ENCODE assay signal across 8 cellular contexts in genomic region chr12:9647825-9648700, GRCh38. TPM values are rescaled to one million over a fixed set of nuclear protein-coding genes. Genes with fewer than 3 reads are reported as not detected.
DNase-seq lines count a peak whose midpoint lies in the region; ATAC-seq and TF ChIP-seq lines count a peak whose summit lies in the region.

No MANE protein-coding gene starts in this region.

- peak overlapping the region; percentile 87 for H3K4me3 Mint-ChIP-seq in chondrocyte (ENCODE audit: unreplicated experiment)

- ATAC-seq in GM18868 (IDR thresholded peaks at IDR 0.05; ENCODE audit: unreplicated experiment) (peak; percentile 63), HG03097 (IDR thresholded peaks at IDR 0.05; ENCODE audit: low FRiP score, unreplicated experiment) (peak; percentile 61), left colon (peak; percentile 95)

- peak; percentile 88 for DNase-seq in AG08395 (ENCODE audit: low spot score)
- peak; percentile 86 for DNase-seq in NCI-H226
- peak; percentile 73 for DNase-seq in activated CD4-positive, alpha-beta T cell treated with anti-CD3 and anti-CD28 coated beads for 1 hour
- DNase-seq in chondrocyte (ENCODE audit: low spot score): no peak
- peak; percentile 85 to 86 for DNase-seq in left colon
- peak; percentile 92 for DNase-seq in stimulated activated CD4-positive, alpha-beta T cell treated with anti-CD3 and anti-CD28 coated beads, Interleukin-1b, Interleukin-23, amount 100 ng/mL, for 48 hours

- H3K27me3 Mint-ChIP-seq in chondrocyte (ENCODE audit: low read depth): no peaks in the 10 kb centered on the region

- H3K27ac Mint-ChIP-seq in chondrocyte (ENCODE audit: unreplicated experiment): peak overlapping the region; percentile 94

- peaks cover 45% of the 10 kb centered on the region for H3K4me1 Mint-ChIP-seq in chondrocyte (ENCODE audit: low read depth)

- peaks cover 3% of the 10 kb centered on the region for H3K36me3 Mint-ChIP-seq in chondrocyte (ENCODE audit: low read depth)

- intact Hi-C loops in left colon (cut with DNase I, micrococcal nuclease): no loop called here

- H3K9me3 Mint-ChIP-seq in chondrocyte (ENCODE audit: low read depth): peaks cover 7% of the 10 kb centered on the region

- peak; percentile 24 for TF ChIP-seq CTCF in chondrocyte (IDR thresholded peaks at IDR 0.05)

RNA-seq across cellular contexts. Expression of gene CLEC2D, which starts 21.4 kb away (rescaled TPM):
- total RNA-seq in chondrocyte (3.7 to 5.1 TPM (median 4.6 TPM) in 3 replicates), left colon (1 to 10 TPM; 6.2 to 7.3 TPM)

RNA-seq across cellular contexts. Expression of gene KLRB1, which starts 40.3 kb away (rescaled TPM):
- total RNA-seq in chondrocyte (not detected in 3 replicates), left colon (1 to 10 TPM in 1 of 2 donors, under 1 TPM in 1; 0.46 to 3.2 TPM)
